In genomic region chrX:31269914-31270313, GRCh38 we compare ENCODE assay signal across 21 cellular contexts.
"Had no signal": no experiment of that assay in that cellular context is flagged by ENCODE, and none has a peak within 500 bp of the region (broad histone marks: within the 10 kb centered on the region; RNA-seq: fewer than 3 reads in every experiment).

No MANE protein-coding gene starts in this region.

- H3K4me3 Mint-ChIP-seq: effector memory CD8-positive, alpha-beta T cell; mesothelial cell of epicardium; natural killer cell; neural progenitor cell had no signal

- H3K4me3 ChIP-seq: esophagus squamous epithelium, heart right ventricle, neural progenitor cell, pancreas, prostate gland, sigmoid colon, thyroid gland, upper lobe of right lung, vagina had no signal

- DNase-seq: effector memory CD8-positive, alpha-beta T cell; esophagus squamous epithelium; heart right ventricle; hypothalamus; kidney glomerular epithelial cell; mammary epithelial cell; natural killer cell; nucleus accumbens; pancreas; retina; sigmoid colon; small intestine; stimulated activated CD4-positive, alpha-beta T cell treated with anti-CD3 and anti-CD28 coated beads, Interleukin-12 subunit alpha, Interleukin-12 subunit beta, amount 100 ng/mL, for 4 hours; stimulated activated naive CD4-positive, alpha-beta T cell treated with Interleukin-2 at 50 U/mL for 16 hours; thyroid gland; upper lobe of right lung had no signal

- ATAC-seq: effector memory CD8-positive, alpha-beta T cell; heart right ventricle; left lobe of liver; natural killer cell; pancreas; upper lobe of right lung had no signal

- H3K36me3 Mint-ChIP-seq: mesothelial cell of epicardium, natural killer cell, neural progenitor cell had no signal

- H3K27ac ChIP-seq: esophagus squamous epithelium, heart right ventricle, neural progenitor cell, pancreas, prostate gland, sigmoid colon, thyroid gland, upper lobe of right lung, vagina had no signal

- H3K9ac ChIP-seq: neural progenitor cell had no signal

- H3K36me3 ChIP-seq: esophagus squamous epithelium, heart right ventricle, neural progenitor cell, pancreas, prostate gland, sigmoid colon, thyroid gland, upper lobe of right lung, vagina had no signal

- H3K27ac Mint-ChIP-seq: effector memory CD8-positive, alpha-beta T cell; mesothelial cell of epicardium; natural killer cell; neural progenitor cell had no signal

- H3K4me2 ChIP-seq: neural progenitor cell had no signal

- H3K4me1 Mint-ChIP-seq: natural killer cell had no signal

- H2AFZ ChIP-seq: neural progenitor cell had no signal

- H3K9me3 ChIP-seq: esophagus squamous epithelium, heart right ventricle, pancreas, prostate gland, sigmoid colon, thyroid gland, upper lobe of right lung, vagina had no signal

- H3K4me1 ChIP-seq: prostate gland, sigmoid colon, thyroid gland, upper lobe of right lung, vagina had no signal

- H3K27me3 ChIP-seq: esophagus squamous epithelium, neural progenitor cell, pancreas, sigmoid colon, thyroid gland, upper lobe of right lung, vagina had no signal
